In genomic region chr12:32566663-32567634, GRCh38 we compare ENCODE assay signal across 12 cellular contexts.
A peak's percentile ranks its signal among the peaks of the same experiment; 100 is the strongest.
DNase-seq lines count a peak whose midpoint lies in the region; ATAC-seq and TF ChIP-seq lines count a peak whose summit lies in the region.
"Had no signal": no experiment of that assay in that cellular context is flagged by ENCODE, and none has a peak within 500 bp of the region (broad histone marks: within the 10 kb centered on the region; RNA-seq: fewer than 3 reads in every experiment).

No MANE protein-coding gene starts in this region.

- H3K9me3 ChIP-seq in duodenal mucosa (ENCODE audit: control insufficient read depth in 1 of 2, low read length in 2 of 2) = no peaks in the 10 kb centered on the region
- H3K9me3 ChIP-seq in lung (ENCODE audit: control insufficient read depth in 2 of 2, insufficient read depth in 1 of 2, low read length in 1 of 2) = no peaks in the 10 kb centered on the region

- DNase-seq in NCI-H226 (peak; percentile 50), lung (ENCODE audit: low spot score) (no peak), NCI-H2196 (lab: John Stamatoyannopoulos, UW; ENCODE audit: unreplicated experiment) (no peak)
- DNase-seq in effector CD4-positive, alpha-beta T cell = no peak
- DNase-seq: activated CD4-positive, alpha-beta T cell treated with anti-CD3 and anti-CD28 coated beads, Interleukin-2, amount 50 U/mL, for 48 hours; natural killer cell; NCI-H1436 had no signal

- TF ChIP-seq CTCF in lung (IDR thresholded peaks at IDR 0.05; ENCODE audit: control extremely low read depth, extremely low read depth) = no peak

- H3K27ac ChIP-seq in duodenal mucosa (ENCODE audit: low read depth, low read length) (peak overlapping the region; percentile 30), lung (ENCODE audit: low read depth in 1 of 2, low read length in 1 of 2) (peak overlapping the region; percentile 26 to 67), temporal lobe (ENCODE audit: low read depth, low read length) (peak overlapping the region; percentile 8)
- H3K27ac ChIP-seq: HL-60 had no signal

- no peak overlapping the region for H3K4me3 ChIP-seq in duodenal mucosa (ENCODE audit: low read depth in 1 of 2, low read length in 2 of 2)
- H3K4me3 ChIP-seq in lung = no peak overlapping the region

- peaks cover 0 to 9% of the 10 kb centered on the region in 2 donors for H3K36me3 ChIP-seq in duodenal mucosa (ENCODE audit: control insufficient read depth in 1 of 2, insufficient read depth in 2 of 2, low read length in 2 of 2)
- H3K36me3 ChIP-seq in lung (ENCODE audit: control insufficient read depth in 2 of 2, insufficient read depth in 2 of 2, low read length in 2 of 2) = peaks cover 3 to 4% of the 10 kb centered on the region in 2 donors

- 61 to 75% methylated on average over 8 of the region's 8 CpGs for WGBS in lung, 2 donors

- no peak overlapping the region for H3K9ac ChIP-seq in duodenal mucosa (ENCODE audit: low read depth in 1 of 2, low read length in 2 of 2)

- H3K4me1 ChIP-seq in duodenal mucosa (ENCODE audit: control insufficient read depth in 1 of 2, insufficient read depth in 2 of 2, low read length in 2 of 2) (peaks cover 16 to 33% of the 10 kb centered on the region in 2 donors), lung (ENCODE audit: control insufficient read depth in 2 of 2, insufficient read depth in 2 of 2, low read length in 2 of 2) (peaks cover 11 to 30% of the 10 kb centered on the region in 2 donors)

- peak; percentile 54 for ATAC-seq in lung (ENCODE audit: insufficient read depth, low FRiP score)
- ATAC-seq in GM21423 (IDR thresholded peaks at IDR 0.05; ENCODE audit: unreplicated experiment) = no peak
- no peak for ATAC-seq in GM18870 (IDR thresholded peaks at IDR 0.05; ENCODE audit: unreplicated experiment)

- H3K27me3 ChIP-seq in duodenal mucosa (ENCODE audit: control insufficient read depth in 1 of 2, insufficient read depth in 2 of 2, low read length in 2 of 2) = no peaks in the 10 kb centered on the region
- no peaks in the 10 kb centered on the region for H3K27me3 ChIP-seq in lung (ENCODE audit: control insufficient read depth, insufficient read depth)
